Comparison of ENCODE assay signal across 2 cellular contexts in genomic region chr6:11973238-11973637, GRCh38.
TF ChIP-seq lines count a peak whose summit lies in the region.

No MANE protein-coding gene starts in this region.

TF ChIP-seq in IMR-90, 13 proteins besides CTCF, POLR2A, EP300 and RAD21:
- TF ChIP-seq MAZ (IDR thresholded peaks at IDR 0.05; ENCODE audit: borderline replicate concordance, low read depth, low read length) = no peak
- no peak for TF ChIP-seq SMC3 (IDR thresholded peaks at IDR 0.05; ENCODE audit: low read depth, low read length)
- TF ChIP-seq ELK1 (IDR thresholded peaks at IDR 0.05; ENCODE audit: borderline replicate concordance, low read depth, low read length) = no peak
- no peak for TF ChIP-seq MXI1 (IDR thresholded peaks at IDR 0.05; ENCODE audit: borderline replicate concordance, low read depth, low read length)
- no peak for TF ChIP-seq FOS (IDR thresholded peaks at IDR 0.05; ENCODE audit: low read depth, low read length)
- TF ChIP-seq RFX5 (IDR thresholded peaks at IDR 0.05; ENCODE audit: low read depth, low read length) = no peak
- no peak for TF ChIP-seq MAFK (IDR thresholded peaks at IDR 0.05; ENCODE audit: low read depth, low read length)
- no peak for TF ChIP-seq CEBPB (IDR thresholded peaks at IDR 0.05; ENCODE audit: low read depth, low read length)

TF ChIP-seq in H1, 55 proteins besides CTCF, POLR2A, EP300 and RAD21:
- no peak for TF ChIP-seq SP2 (IDR thresholded peaks at IDR 0.05; ENCODE audit: low read length)
- no peak for TF ChIP-seq NANOG (IDR thresholded peaks at IDR 0.05; ENCODE audit: insufficient read depth, low read depth, low read length, poor library complexity, severe bottlenecking)
- no peak for TF ChIP-seq EZH2 (IDR thresholded peaks at IDR 0.05; ENCODE audit: low read depth, low read length, severe bottlenecking)
- TF ChIP-seq KDM1A (IDR thresholded peaks at IDR 0.05; ENCODE audit: borderline replicate concordance, low read length) = no peak
